Comparison of ENCODE assay signal across 17 cellular contexts in genomic region chr2:126732682-126733245, GRCh38.
"Had no signal": no experiment of that assay in that cellular context is flagged by ENCODE, and none has a peak within 500 bp of the region (broad histone marks: within the 10 kb centered on the region; RNA-seq: fewer than 3 reads in every experiment).

No MANE protein-coding gene starts in this region.

- H2AFZ ChIP-seq: hepatocyte had no signal

- H3K4me1 ChIP-seq: esophagus squamous epithelium, gastroesophageal sphincter, upper lobe of left lung, vagina had no signal

- H3K27ac Mint-ChIP-seq: naive B cell, nephron had no signal

- H3K79me2 ChIP-seq: hepatocyte had no signal

- H3K4me3 Mint-ChIP-seq: naive B cell, nephron had no signal

- H3K27ac ChIP-seq: epithelial cell of prostate, esophagus squamous epithelium, gastroesophageal sphincter, hepatocyte, tibial artery, upper lobe of left lung, vagina had no signal

- H3K4me1 Mint-ChIP-seq: nephron had no signal

- H3K27me3 ChIP-seq: esophagus squamous epithelium, gastroesophageal sphincter, hepatocyte, tibial artery, upper lobe of left lung, vagina had no signal

- H3K36me3 ChIP-seq: esophagus squamous epithelium, gastroesophageal sphincter, tibial artery, upper lobe of left lung, vagina had no signal

- DNase-seq: effector memory CD4-positive, alpha-beta T cell; esophagus squamous epithelium; foreskin fibroblast; left colon; left ventricle myocardium superior; mesendoderm; naive B cell; small intestine; stimulated activated CD4-positive, alpha-beta T cell treated with anti-CD3 and anti-CD28 coated beads, Interleukin-12 subunit alpha, Interleukin-12 subunit beta, amount 100 ng/mL, for 4 hours; stimulated activated naive CD4-positive, alpha-beta T cell treated with Interleukin-2 at 50 U/mL for 16 hours; tibial artery; upper lobe of left lung had no signal

- H3K4me2 ChIP-seq: hepatocyte had no signal

- H3K4me3 ChIP-seq: esophagus squamous epithelium, gastroesophageal sphincter, hepatocyte, tibial artery, upper lobe of left lung, vagina had no signal

- H3K36me3 Mint-ChIP-seq: naive B cell had no signal

- H3K9me3 ChIP-seq: esophagus squamous epithelium, gastroesophageal sphincter, tibial artery, upper lobe of left lung, vagina had no signal

- ATAC-seq: gastroesophageal sphincter, left colon, left ventricle myocardium superior had no signal
